In genomic region chr22:44016588-44016987, GRCh38 we compare ENCODE assay signal across 1 cellular context. TPM values are rescaled to one million over a fixed set of nuclear protein-coding genes. Genes with fewer than 3 reads are reported as not detected.
"Had no signal": no experiment of that assay in that cellular context is flagged by ENCODE, and none has a peak within 500 bp of the region (broad histone marks: within the 10 kb centered on the region; RNA-seq: fewer than 3 reads in every experiment).

No MANE protein-coding gene starts in this region.

RNA-seq across cellular contexts. Expression of gene PARVB, which starts 7.5 kb away (rescaled TPM):
- total RNA-seq: HT-29 had no signal
